11 cellular contexts compared by ENCODE assay signal in the genomic region with DNA sequence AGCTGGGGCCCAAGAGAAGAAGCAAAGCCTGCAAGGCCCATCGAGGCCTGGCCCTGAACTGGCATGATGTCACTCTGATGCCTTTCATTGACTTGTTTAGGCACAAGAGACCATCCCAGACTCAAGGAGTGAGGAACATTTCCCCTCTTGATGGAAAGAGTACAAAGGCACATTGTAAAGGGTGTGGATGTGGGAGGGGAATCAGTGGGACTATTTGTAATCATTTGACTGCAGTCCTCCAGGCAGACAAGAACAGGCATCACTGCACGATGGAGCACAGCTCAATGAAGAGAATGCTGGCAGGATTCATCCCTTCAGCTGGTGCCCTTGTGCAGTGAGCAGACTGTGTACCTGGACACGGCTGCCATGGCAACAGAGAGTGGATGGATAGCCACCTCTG.
DNase-seq lines count a peak whose midpoint lies in the region; ATAC-seq, FAIRE-seq and TF ChIP-seq lines count a peak whose summit lies in the region.
"Had no signal": no experiment of that assay in that cellular context is flagged by ENCODE, and none has a peak within 500 bp of the region (broad histone marks: within the 10 kb centered on the region; RNA-seq: fewer than 3 reads in every experiment).

No MANE protein-coding gene starts in this region.

- peaks cover 66% of the 10 kb centered on the region for H3K4me1 ChIP-seq in CD4-positive, CD25-positive, alpha-beta regulatory T cell (ENCODE audit: control insufficient read depth, insufficient read depth, low read length, poor library complexity, severe bottlenecking)
- H3K4me1 ChIP-seq in OCI-LY3 (ENCODE audit: low read length) (peaks cover 21% of the 10 kb centered on the region), pancreas (no peaks in the 10 kb centered on the region)

- no peak for FAIRE-seq in pancreas (lab: Jason Lieb, UNC)

- H3K79me2 ChIP-seq in OCI-LY3 (ENCODE audit: low read length), result no peaks in the 10 kb centered on the region

- peak overlapping the region; percentile 1 to 100 (median 73) for H3K4me3 Mint-ChIP-seq in CD4-positive, CD25-positive, alpha-beta regulatory T cell
- no peak overlapping the region for H3K4me3 Mint-ChIP-seq in effector memory CD8-positive, alpha-beta T cell
- H3K4me3 Mint-ChIP-seq: central memory CD8-positive, alpha-beta T cell had no signal

- intact Hi-C loops in posterior vena cava (cut with DNase I) (loop anchor here in 1 of 2 donors (1.0 kb wide), 1 partner anchor 31 kb away; no protein-coding TSS in a partner anchor), pancreas (cut with DNase I) (no loop called here)

- H3K27ac ChIP-seq in CD4-positive, CD25-positive, alpha-beta regulatory T cell (ENCODE audit: insufficient read depth, low read length, poor library complexity, severe bottlenecking), result no peak overlapping the region
- peak overlapping the region; percentile 65; the same call in 1 of the 2 replicates for H3K27ac ChIP-seq in OCI-LY3 (ENCODE audit: low read length)
- H3K27ac ChIP-seq in pancreas, result peak overlapping the region in 1 of 4 donors; percentile 21

- H3K36me3 ChIP-seq in CD4-positive, CD25-positive, alpha-beta regulatory T cell (ENCODE audit: control insufficient read depth, insufficient read depth, low read length), result peaks cover 72% of the 10 kb centered on the region
- peaks cover 8% of the 10 kb centered on the region for H3K36me3 ChIP-seq in OCI-LY3 (replicated peaks; ENCODE audit: low read depth, low read length)
- H3K36me3 ChIP-seq in pancreas, result no peaks in the 10 kb centered on the region

- TF ChIP-seq CTCF in OCI-LY3 (IDR thresholded peaks at IDR 0.05; ENCODE audit: low read depth, low read length) (no peak), pancreas (IDR thresholded peaks at IDR 0.05) (no peak)

- H3K27me3 Mint-ChIP-seq in CD4-positive, CD25-positive, alpha-beta regulatory T cell, result no peaks in the 10 kb centered on the region
- no peaks in the 10 kb centered on the region for H3K27me3 Mint-ChIP-seq in effector memory CD8-positive, alpha-beta T cell
- H3K27me3 Mint-ChIP-seq: central memory CD8-positive, alpha-beta T cell had no signal

- no peak for DNase-seq in CD4-positive, CD25-positive, alpha-beta regulatory T cell
- no peak for DNase-seq in effector memory CD8-positive, alpha-beta T cell
- DNase-seq in posterior vena cava (ENCODE audit: low spot score), result peak; percentile 0
- no peak for DNase-seq in medulla oblongata (ENCODE audit: extremely low spot score)
- no peak for DNase-seq in pancreas
- DNase-seq: activated CD4-positive, alpha-beta T cell treated with anti-CD3 and anti-CD28 coated beads for 1 hour; NCI-H226 had no signal

- no peaks in the 10 kb centered on the region for H3K9me3 ChIP-seq in CD4-positive, CD25-positive, alpha-beta regulatory T cell (ENCODE audit: control insufficient read depth in 2 of 2, low read length in 2 of 2)
- H3K9me3 ChIP-seq in OCI-LY3 (ENCODE audit: insufficient read depth, low read length), result no peaks in the 10 kb centered on the region
- H3K9me3 ChIP-seq in pancreas, result no peaks in the 10 kb centered on the region

- H3K4me1 Mint-ChIP-seq in CD4-positive, CD25-positive, alpha-beta regulatory T cell, result peaks cover 9 to 94% (median 74%) of the 10 kb centered on the region in 4 donors
- H3K4me1 Mint-ChIP-seq in effector memory CD8-positive, alpha-beta T cell (ENCODE audit: low read depth in 2 of 2), result peaks cover 48 to 54% of the 10 kb centered on the region in 2 donors

- peaks cover 75% of the 10 kb centered on the region for H3K36me3 Mint-ChIP-seq in CD4-positive, CD25-positive, alpha-beta regulatory T cell
- peaks cover 81% of the 10 kb centered on the region for H3K36me3 Mint-ChIP-seq in effector memory CD8-positive, alpha-beta T cell (ENCODE audit: insufficient read depth)

- H3K9ac ChIP-seq in OCI-LY3 (ENCODE audit: low read length), result no peak overlapping the region

- H3K4me3 ChIP-seq in CD4-positive, CD25-positive, alpha-beta regulatory T cell (ENCODE audit: low read depth, low read length), result peak overlapping the region; percentile 15
- H3K4me3 ChIP-seq in OCI-LY3 (ENCODE audit: low read length) (no peak overlapping the region), pancreas (no peak overlapping the region)

- ATAC-seq in CD4-positive, CD25-positive, alpha-beta regulatory T cell (ENCODE audit: low read depth in 2 of 2), result no peak
- no peak for ATAC-seq in effector memory CD8-positive, alpha-beta T cell (replicated peaks)
- ATAC-seq in GM21360 (IDR thresholded peaks at IDR 0.05; ENCODE audit: unreplicated experiment), result no peak
- ATAC-seq in pancreas, result no peak
- ATAC-seq in HG02884 (IDR thresholded peaks at IDR 0.05; ENCODE audit: unreplicated experiment), result no peak

- peak overlapping the region; percentile 21; the same call in 1 of the 2 replicates for H3K4me2 ChIP-seq in OCI-LY3 (ENCODE audit: low read length)

- H2AFZ ChIP-seq in OCI-LY3 (ENCODE audit: low read depth, low read length), result no peak overlapping the region

- peak overlapping the region; percentile 88 to 98 (median 92) for H3K27ac Mint-ChIP-seq in CD4-positive, CD25-positive, alpha-beta regulatory T cell
- H3K27ac Mint-ChIP-seq in effector memory CD8-positive, alpha-beta T cell, result peak overlapping the region; percentile 91 to 97

- no peaks in the 10 kb centered on the region for H4K20me1 ChIP-seq in OCI-LY3 (ENCODE audit: insufficient read depth, low read length)

- peaks cover 0 to 1% (median 0%) of the 10 kb centered on the region in 7 donors for H3K9me3 Mint-ChIP-seq in CD4-positive, CD25-positive, alpha-beta regulatory T cell
- no peaks in the 10 kb centered on the region for H3K9me3 Mint-ChIP-seq in effector memory CD8-positive, alpha-beta T cell
- H3K9me3 Mint-ChIP-seq: central memory CD8-positive, alpha-beta T cell had no signal

- 65 to 69% methylated on average over 3 of the region's 3 CpGs for WGBS in pancreas, 2 donors

- H3K27me3 ChIP-seq in CD4-positive, CD25-positive, alpha-beta regulatory T cell (ENCODE audit: control insufficient read depth, insufficient read depth, low read length), result no peaks in the 10 kb centered on the region
- H3K27me3 ChIP-seq in OCI-LY3 (ENCODE audit: low read depth, low read length), result no peaks in the 10 kb centered on the region
- no peaks in the 10 kb centered on the region for H3K27me3 ChIP-seq in pancreas

Comparison
In these comparisons a context has a peak if more than half of its experiments do, and no peak if none do; other contexts are left out.
1. H3K4me3 Mint-ChIP-seq: peak in CD4-positive, CD25-positive, alpha-beta regulatory T cell (4 of 4); none in effector memory CD8-positive, alpha-beta T cell (0 of 2).